In genomic region chr1:1232224-1232800, GRCh38 we compare ENCODE assay signal across 1 cellular context.
TF ChIP-seq lines count a peak whose summit lies in the region.

TSS of gene B3GALT6 (plus strand) at chr1:1232237. CDS start at chr1:1232279, 42 bp downstream.

TF ChIP-seq in WTC11, 78 proteins besides CTCF, POLR2A, EP300 and RAD21 (continued from another document):
- TF ChIP-seq, protein P1, sequence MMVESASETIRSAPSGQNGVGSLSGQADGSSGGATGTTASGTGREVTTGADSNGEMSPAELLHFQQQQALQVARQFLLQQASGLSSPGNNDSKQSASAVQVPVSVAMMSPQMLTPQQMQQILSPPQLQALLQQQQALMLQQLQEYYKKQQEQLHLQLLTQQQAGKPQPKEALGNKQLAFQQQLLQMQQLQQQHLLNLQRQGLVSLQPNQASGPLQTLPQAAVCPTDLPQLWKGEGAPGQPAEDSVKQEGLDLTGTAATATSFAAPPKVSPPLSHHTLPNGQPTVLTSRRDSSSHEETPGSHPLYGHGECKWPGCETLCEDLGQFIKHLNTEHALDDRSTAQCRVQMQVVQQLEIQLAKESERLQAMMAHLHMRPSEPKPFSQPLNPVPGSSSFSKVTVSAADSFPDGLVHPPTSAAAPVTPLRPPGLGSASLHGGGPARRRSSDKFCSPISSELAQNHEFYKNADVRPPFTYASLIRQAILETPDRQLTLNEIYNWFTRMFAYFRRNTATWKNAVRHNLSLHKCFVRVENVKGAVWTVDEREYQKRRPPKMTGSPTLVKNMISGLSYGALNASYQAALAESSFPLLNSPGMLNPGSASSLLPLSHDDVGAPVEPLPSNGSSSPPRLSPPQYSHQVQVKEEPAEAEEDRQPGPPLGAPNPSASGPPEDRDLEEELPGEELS (CRISPR knock-in tag; IDR thresholded peaks at IDR 0.05): peak; percentile 95
- TF ChIP-seq KAT7 (CRISPR knock-in tag; IDR thresholded peaks at IDR 0.05; ENCODE audit: borderline replicate concordance) (no peak), CREB1 (CRISPR knock-in tag; IDR thresholded peaks at IDR 0.05) (no peak), NFYB (CRISPR knock-in tag; conservative IDR thresholded peaks at IDR 0.05; ENCODE audit: low read depth) (peak; percentile 56), ZNF671 (CRISPR knock-in tag; IDR thresholded peaks at IDR 0.05) (no peak), MAX (CRISPR knock-in tag; IDR thresholded peaks at IDR 0.05) (peak; percentile 77; the same call in 1 of the 2 replicates)
- TF ChIP-seq, protein P2, sequence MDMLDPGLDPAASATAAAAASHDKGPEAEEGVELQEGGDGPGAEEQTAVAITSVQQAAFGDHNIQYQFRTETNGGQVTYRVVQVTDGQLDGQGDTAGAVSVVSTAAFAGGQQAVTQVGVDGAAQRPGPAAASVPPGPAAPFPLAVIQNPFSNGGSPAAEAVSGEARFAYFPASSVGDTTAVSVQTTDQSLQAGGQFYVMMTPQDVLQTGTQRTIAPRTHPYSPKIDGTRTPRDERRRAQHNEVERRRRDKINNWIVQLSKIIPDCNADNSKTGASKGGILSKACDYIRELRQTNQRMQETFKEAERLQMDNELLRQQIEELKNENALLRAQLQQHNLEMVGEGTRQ (CRISPR knock-in tag; IDR thresholded peaks at IDR 0.05): no peak
